In the genomic region with DNA sequence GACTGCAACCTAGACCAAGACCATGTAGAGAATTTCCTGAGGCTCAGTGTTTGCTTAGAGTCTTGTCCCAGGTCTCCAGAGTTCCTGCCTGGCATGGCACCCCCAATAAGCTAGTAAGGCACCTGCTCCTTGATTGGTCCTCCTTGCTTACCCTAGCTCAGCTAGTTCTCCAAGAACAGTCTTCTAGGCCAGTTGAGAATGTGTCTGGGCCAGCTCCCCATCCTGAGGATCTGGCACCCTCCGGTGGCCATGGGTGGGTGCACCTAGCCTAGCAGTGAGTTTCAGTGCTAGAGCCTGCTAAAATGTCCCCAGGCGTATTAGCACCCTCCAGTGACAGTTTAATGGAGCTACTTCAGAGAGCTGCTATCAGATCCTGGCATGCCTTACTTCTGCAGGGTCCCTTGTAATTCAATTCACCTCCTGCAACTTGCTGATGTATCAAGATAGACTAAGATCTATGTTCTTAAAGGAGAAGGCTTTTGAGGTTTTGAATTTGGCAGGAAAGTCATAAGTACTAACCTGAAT, we compare ENCODE assay signal across 9 cellular contexts. TPM values are rescaled to one million over a fixed set of nuclear protein-coding genes. Genes with fewer than 3 reads are reported as not detected.
DNase-seq lines count a peak whose midpoint lies in the region; ATAC-seq and TF ChIP-seq lines count a peak whose summit lies in the region.
"Had no signal": no experiment of that assay in that cellular context is flagged by ENCODE, and none has a peak within 500 bp of the region (broad histone marks: within the 10 kb centered on the region; RNA-seq: fewer than 3 reads in every experiment).

No MANE protein-coding gene starts in this region.

- H3K9me3 ChIP-seq in cardiac muscle cell (ENCODE audit: low read depth): no peaks in the 10 kb centered on the region
- H3K9me3 ChIP-seq: neutrophil had no signal

- no peaks in the 10 kb centered on the region for H3K36me3 ChIP-seq in cardiac muscle cell
- H3K36me3 ChIP-seq: neutrophil had no signal

- POLR2A ChIA-PET in HEK293T (lab: Yijun Ruan, JAX): interaction anchor here (0.6 to 2.0 kb wide), 4 partner anchors 13 to 377 kb away, joined by 4 to 10 read pairs (median 6); a partner anchor contains a TSS

- intact Hi-C loops in cardiac septum (cut with DNase I): no loop called here

- H3K27ac ChIP-seq in cardiac muscle cell: no peak overlapping the region
- H3K27ac ChIP-seq: neutrophil had no signal

- TF ChIP-seq CTCF in cardiac muscle cell (IDR thresholded peaks at IDR 0.05; ENCODE audit: low read depth, low read length): peak; percentile 62

- no peak overlapping the region for H3K4me3 ChIP-seq in cardiac muscle cell

- peak; percentile 96 for ATAC-seq in stimulated activated naive CD8-positive, alpha-beta T cell treated with anti-CD3 and anti-CD28 coated beads, Interleukin-15, Interleukin-2, amounts not matched to agents 100 U/mL and 50 U/mL, for 24 hours

- CTCF ChIA-PET in HEK293T (lab: Yijun Ruan, JAX): interaction anchor here (0.5 to 1.4 kb wide), 19 partner anchors 8 to 696 kb away, joined by 3 to 6 read pairs (median 3); no protein-coding TSS in a partner anchor

- H3K27me3 ChIP-seq in cardiac muscle cell: no peaks in the 10 kb centered on the region

- peaks cover 2% of the 10 kb centered on the region for H3K4me1 ChIP-seq in cardiac muscle cell (ENCODE audit: low read depth)

- DNase-seq in cardiac muscle cell (ENCODE audit: low read depth in 1 of 2, low spot score in 1 of 2) (peak; percentile 65 to 68), cardiac septum (ENCODE audit: low spot score) (no peak), HEK293T (ENCODE audit: extremely low spot score) (peak; percentile 84), M059J (ENCODE audit: low read depth) (peak; percentile 88), SKM-1 (lab: John Stamatoyannopoulos, UW; ENCODE audit: unreplicated experiment) (peak; percentile 25), amniotic stem cell (lab: John Stamatoyannopoulos, UW) (peak; percentile 43), left kidney (ENCODE audit: low read depth, low spot score) (peak; percentile 74)
- DNase-seq in stimulated activated naive CD8-positive, alpha-beta T cell treated with anti-CD3 and anti-CD28 coated beads, Interleukin-15, Interleukin-2, amounts not matched to agents 100 U/mL and 50 U/mL, for 24 hours: peak; percentile 66

TF ChIP-seq in HEK293T, 16 proteins besides CTCF, POLR2A, EP300 and RAD21:
- TF ChIP-seq FOXM1 (IDR thresholded peaks at IDR 0.05; ENCODE audit: borderline replicate concordance): no peak
- TF ChIP-seq, protein P1, sequence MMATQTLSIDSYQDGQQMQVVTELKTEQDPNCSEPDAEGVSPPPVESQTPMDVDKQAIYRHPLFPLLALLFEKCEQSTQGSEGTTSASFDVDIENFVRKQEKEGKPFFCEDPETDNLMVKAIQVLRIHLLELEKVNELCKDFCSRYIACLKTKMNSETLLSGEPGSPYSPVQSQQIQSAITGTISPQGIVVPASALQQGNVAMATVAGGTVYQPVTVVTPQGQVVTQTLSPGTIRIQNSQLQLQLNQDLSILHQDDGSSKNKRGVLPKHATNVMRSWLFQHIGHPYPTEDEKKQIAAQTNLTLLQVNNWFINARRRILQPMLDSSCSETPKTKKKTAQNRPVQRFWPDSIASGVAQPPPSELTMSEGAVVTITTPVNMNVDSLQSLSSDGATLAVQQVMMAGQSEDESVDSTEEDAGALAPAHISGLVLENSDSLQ (IDR thresholded peaks at IDR 0.05): peak; percentile 88

RNA-seq across cellular contexts. Expression of a gene that starts 44.4 kb away (rescaled TPM):
- total RNA-seq in cardiac muscle cell (12.5 and 26.9 TPM in 2 replicates), cardiac septum (47.4 TPM)
- 3.3 and 5.0 TPM in 2 replicates for polyA plus RNA-seq in cardiac muscle cell
- total RNA-seq in M059J (2014; rRNA removed; shearing (Covaris generic)): 20.1 and 31.7 TPM in 2 replicates
